In the genomic region with DNA sequence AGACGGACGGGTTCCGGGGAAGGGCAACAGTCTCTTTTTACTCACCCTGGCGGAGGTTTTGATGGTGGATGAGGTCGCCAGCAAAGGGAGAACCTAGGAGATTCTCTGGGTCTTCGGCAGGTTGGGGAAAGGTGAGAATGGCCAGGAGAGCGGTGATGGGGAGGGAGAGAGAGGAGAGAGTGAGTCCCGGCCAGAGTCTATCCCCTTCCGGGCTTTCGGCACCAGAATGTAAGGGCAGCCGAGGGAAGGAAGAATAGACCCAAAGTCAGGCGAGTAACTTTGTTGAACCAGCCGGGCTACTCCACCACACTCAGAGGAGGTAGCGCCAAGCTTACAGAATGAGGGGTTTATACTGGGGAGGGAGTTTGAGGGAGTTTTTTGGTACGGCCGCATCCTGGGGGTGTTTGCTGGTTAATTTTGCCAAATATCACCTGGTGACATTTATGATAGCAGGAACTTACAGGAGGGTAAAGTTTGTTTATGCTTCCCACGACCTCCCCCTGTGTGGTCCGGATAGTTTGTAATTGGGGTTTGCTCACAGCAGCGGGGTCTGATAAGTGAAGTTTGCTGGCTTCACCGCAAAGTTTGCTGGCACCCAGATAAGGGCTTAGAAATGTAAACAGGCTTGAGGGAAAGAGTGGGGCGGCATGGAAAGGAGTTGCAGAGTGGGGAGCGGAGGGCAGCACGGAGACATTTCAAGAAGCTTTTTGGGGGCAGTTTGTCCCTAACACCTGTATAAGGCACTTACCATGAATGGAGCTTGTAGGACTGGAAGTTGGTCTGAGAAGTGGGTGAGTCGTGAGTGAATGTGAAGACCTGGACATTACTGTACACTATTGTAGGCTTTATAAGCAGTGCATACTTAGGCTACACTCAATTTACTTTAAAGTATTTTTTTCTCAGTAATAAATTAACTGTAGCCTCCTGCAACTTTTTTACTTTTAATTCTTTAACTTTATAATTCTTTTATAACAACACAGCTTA, we compare ENCODE assay signal across 1 cellular context.
A peak's percentile ranks its signal among the peaks of the same experiment; 100 is the strongest.
TF ChIP-seq lines count a peak whose summit lies in the region.

No MANE protein-coding gene starts in this region.

TF ChIP-seq in K562, 482 proteins besides CTCF, POLR2A, EP300 and RAD21 (continued from another document and continues in another):
- TF ChIP-seq, protein P1, sequence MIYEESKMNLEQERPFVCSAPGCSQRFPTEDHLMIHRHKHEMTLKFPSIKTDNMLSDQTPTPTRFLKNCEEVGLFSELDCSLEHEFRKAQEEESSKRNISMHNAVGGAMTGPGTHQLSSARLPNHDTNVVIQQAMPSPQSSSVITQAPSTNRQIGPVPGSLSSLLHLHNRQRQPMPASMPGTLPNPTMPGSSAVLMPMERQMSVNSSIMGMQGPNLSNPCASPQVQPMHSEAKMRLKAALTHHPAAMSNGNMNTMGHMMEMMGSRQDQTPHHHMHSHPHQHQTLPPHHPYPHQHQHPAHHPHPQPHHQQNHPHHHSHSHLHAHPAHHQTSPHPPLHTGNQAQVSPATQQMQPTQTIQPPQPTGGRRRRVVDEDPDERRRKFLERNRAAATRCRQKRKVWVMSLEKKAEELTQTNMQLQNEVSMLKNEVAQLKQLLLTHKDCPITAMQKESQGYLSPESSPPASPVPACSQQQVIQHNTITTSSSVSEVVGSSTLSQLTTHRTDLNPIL (CRISPR knock-in tag; IDR thresholded peaks at IDR 0.05) = no peak
- TF ChIP-seq MED1 (CRISPR knock-in tag; IDR thresholded peaks at IDR 0.05; ENCODE audit: borderline replicate concordance) (no peak), HLTF (IDR thresholded peaks at IDR 0.05) (peak; percentile 84), ZNF431 (CRISPR knock-in tag; IDR thresholded peaks at IDR 0.05) (no peak), MYC (IDR thresholded peaks at IDR 0.05; ENCODE audit: low read depth, low read length) (peak; percentile 68), MYC (CRISPR knock-in tag; IDR thresholded peaks at IDR 0.05; ENCODE audit: borderline replicate concordance, low read depth) (no peak), NCOR1 (IDR thresholded peaks at IDR 0.05) (peak; percentile 99), ZNF717 (CRISPR knock-in tag; IDR thresholded peaks at IDR 0.05) (no peak), ZNF778 (CRISPR knock-in tag; IDR thresholded peaks at IDR 0.05) (no peak), ZNF586 (CRISPR knock-in tag; conservative IDR thresholded peaks at IDR 0.05) (no peak), HNRNPK (IDR thresholded peaks at IDR 0.05; ENCODE audit: low read depth, low read length, poor library complexity, severe bottlenecking) (no peak), KLF16 (IDR thresholded peaks at IDR 0.05) (peak; percentile 97), SMAD1 (IDR thresholded peaks at IDR 0.05; ENCODE audit: low read depth, low read length, partially characterized antibody) (peak; percentile 83), IRF2 (CRISPR knock-in tag; IDR thresholded peaks at IDR 0.05) (no peak), ZNF830 (CRISPR knock-in tag; IDR thresholded peaks at IDR 0.05) (no peak), TFE3 (CRISPR knock-in tag; IDR thresholded peaks at IDR 0.05) (no peak), ZC3H11A (IDR thresholded peaks at IDR 0.05; ENCODE audit: low read depth, low read length) (0 out of 2 replicates have a peak, but pooled peaks have one; percentile 18), TAF1 (IDR thresholded peaks at IDR 0.05; ENCODE audit: control insufficient read depth, extremely low read depth, insufficient read depth, low read length, severe bottlenecking) (peak; percentile 42), PTRF (tag; IDR thresholded peaks at IDR 0.05) (no peak), MCM3 (IDR thresholded peaks at IDR 0.05) (no peak), ETV1 (tag; conservative IDR thresholded peaks at IDR 0.05; ENCODE audit: low read depth) (no peak), RFX5 (IDR thresholded peaks at IDR 0.05; ENCODE audit: low read depth, low read length) (no peak), ZC3H4 (CRISPR knock-in tag; IDR thresholded peaks at IDR 0.05; ENCODE audit: borderline replicate concordance) (no peak), NONO (IDR thresholded peaks at IDR 0.05; ENCODE audit: low read depth in 2 of 2, low read length in 1 of 2) (peak in 1 of 2 experiments; percentile 96; a peak in 2 of 4 replicates), MCM5 (IDR thresholded peaks at IDR 0.05; ENCODE audit: low read depth) (no peak), TAF15 (IDR thresholded peaks at IDR 0.05; ENCODE audit: low read depth, low read length) (no peak), HCFC1 (IDR thresholded peaks at IDR 0.05; ENCODE audit: low read depth, low read length) (no peak), USF1 (CRISPR knock-in tag; IDR thresholded peaks at IDR 0.05) (no peak), NEUROD1 (IDR thresholded peaks at IDR 0.05; ENCODE audit: borderline replicate concordance, low read depth, low read length, partially characterized antibody) (peak; percentile 91)
- TF ChIP-seq, protein P2, sequence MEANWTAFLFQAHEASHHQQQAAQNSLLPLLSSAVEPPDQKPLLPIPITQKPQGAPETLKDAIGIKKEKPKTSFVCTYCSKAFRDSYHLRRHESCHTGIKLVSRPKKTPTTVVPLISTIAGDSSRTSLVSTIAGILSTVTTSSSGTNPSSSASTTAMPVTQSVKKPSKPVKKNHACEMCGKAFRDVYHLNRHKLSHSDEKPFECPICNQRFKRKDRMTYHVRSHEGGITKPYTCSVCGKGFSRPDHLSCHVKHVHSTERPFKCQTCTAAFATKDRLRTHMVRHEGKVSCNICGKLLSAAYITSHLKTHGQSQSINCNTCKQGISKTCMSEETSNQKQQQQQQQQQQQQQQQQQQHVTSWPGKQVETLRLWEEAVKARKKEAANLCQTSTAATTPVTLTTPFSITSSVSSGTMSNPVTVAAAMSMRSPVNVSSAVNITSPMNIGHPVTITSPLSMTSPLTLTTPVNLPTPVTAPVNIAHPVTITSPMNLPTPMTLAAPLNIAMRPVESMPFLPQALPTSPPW (CRISPR knock-in tag; IDR thresholded peaks at IDR 0.05) = peak; percentile 80
- TF ChIP-seq, protein P3, sequence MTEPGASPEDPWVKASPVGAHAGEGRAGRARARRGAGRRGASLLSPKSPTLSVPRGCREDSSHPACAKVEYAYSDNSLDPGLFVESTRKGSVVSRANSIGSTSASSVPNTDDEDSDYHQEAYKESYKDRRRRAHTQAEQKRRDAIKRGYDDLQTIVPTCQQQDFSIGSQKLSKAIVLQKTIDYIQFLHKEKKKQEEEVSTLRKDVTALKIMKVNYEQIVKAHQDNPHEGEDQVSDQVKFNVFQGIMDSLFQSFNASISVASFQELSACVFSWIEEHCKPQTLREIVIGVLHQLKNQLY (CRISPR knock-in tag; conservative IDR thresholded peaks at IDR 0.05) = no peak
- TF ChIP-seq, protein P4, sequence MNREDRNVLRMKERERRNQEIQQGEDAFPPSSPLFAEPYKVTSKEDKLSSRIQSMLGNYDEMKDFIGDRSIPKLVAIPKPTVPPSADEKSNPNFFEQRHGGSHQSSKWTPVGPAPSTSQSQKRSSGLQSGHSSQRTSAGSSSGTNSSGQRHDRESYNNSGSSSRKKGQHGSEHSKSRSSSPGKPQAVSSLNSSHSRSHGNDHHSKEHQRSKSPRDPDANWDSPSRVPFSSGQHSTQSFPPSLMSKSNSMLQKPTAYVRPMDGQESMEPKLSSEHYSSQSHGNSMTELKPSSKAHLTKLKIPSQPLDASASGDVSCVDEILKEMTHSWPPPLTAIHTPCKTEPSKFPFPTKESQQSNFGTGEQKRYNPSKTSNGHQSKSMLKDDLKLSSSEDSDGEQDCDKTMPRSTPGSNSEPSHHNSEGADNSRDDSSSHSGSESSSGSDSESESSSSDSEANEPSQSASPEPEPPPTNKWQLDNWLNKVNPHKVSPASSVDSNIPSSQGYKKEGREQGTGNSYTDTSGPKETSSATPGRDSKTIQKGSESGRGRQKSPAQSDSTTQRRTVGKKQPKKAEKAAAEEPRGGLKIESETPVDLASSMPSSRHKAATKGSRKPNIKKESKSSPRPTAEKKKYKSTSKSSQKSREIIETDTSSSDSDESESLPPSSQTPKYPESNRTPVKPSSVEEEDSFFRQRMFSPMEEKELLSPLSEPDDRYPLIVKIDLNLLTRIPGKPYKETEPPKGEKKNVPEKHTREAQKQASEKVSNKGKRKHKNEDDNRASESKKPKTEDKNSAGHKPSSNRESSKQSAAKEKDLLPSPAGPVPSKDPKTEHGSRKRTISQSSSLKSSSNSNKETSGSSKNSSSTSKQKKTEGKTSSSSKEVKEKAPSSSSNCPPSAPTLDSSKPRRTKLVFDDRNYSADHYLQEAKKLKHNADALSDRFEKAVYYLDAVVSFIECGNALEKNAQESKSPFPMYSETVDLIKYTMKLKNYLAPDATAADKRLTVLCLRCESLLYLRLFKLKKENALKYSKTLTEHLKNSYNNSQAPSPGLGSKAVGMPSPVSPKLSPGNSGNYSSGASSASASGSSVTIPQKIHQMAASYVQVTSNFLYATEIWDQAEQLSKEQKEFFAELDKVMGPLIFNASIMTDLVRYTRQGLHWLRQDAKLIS (CRISPR knock-in tag; IDR thresholded peaks at IDR 0.05) = no peak
- TF ChIP-seq, protein P5, sequence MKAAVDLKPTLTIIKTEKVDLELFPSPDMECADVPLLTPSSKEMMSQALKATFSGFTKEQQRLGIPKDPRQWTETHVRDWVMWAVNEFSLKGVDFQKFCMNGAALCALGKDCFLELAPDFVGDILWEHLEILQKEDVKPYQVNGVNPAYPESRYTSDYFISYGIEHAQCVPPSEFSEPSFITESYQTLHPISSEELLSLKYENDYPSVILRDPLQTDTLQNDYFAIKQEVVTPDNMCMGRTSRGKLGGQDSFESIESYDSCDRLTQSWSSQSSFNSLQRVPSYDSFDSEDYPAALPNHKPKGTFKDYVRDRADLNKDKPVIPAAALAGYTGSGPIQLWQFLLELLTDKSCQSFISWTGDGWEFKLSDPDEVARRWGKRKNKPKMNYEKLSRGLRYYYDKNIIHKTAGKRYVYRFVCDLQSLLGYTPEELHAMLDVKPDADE (conservative IDR thresholded peaks at IDR 0.05; ENCODE audit: control insufficient read depth, low read depth, low read length) = peak; percentile 83; the same call in 1 of the 2 replicates
- TF ChIP-seq, protein P6, sequence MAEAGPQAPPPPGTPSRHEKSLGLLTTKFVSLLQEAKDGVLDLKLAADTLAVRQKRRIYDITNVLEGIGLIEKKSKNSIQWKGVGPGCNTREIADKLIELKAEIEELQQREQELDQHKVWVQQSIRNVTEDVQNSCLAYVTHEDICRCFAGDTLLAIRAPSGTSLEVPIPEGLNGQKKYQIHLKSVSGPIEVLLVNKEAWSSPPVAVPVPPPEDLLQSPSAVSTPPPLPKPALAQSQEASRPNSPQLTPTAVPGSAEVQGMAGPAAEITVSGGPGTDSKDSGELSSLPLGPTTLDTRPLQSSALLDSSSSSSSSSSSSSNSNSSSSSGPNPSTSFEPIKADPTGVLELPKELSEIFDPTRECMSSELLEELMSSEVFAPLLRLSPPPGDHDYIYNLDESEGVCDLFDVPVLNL (CRISPR knock-in tag; IDR thresholded peaks at IDR 0.05; ENCODE audit: low read depth) = no peak
- TF ChIP-seq, protein P7, sequence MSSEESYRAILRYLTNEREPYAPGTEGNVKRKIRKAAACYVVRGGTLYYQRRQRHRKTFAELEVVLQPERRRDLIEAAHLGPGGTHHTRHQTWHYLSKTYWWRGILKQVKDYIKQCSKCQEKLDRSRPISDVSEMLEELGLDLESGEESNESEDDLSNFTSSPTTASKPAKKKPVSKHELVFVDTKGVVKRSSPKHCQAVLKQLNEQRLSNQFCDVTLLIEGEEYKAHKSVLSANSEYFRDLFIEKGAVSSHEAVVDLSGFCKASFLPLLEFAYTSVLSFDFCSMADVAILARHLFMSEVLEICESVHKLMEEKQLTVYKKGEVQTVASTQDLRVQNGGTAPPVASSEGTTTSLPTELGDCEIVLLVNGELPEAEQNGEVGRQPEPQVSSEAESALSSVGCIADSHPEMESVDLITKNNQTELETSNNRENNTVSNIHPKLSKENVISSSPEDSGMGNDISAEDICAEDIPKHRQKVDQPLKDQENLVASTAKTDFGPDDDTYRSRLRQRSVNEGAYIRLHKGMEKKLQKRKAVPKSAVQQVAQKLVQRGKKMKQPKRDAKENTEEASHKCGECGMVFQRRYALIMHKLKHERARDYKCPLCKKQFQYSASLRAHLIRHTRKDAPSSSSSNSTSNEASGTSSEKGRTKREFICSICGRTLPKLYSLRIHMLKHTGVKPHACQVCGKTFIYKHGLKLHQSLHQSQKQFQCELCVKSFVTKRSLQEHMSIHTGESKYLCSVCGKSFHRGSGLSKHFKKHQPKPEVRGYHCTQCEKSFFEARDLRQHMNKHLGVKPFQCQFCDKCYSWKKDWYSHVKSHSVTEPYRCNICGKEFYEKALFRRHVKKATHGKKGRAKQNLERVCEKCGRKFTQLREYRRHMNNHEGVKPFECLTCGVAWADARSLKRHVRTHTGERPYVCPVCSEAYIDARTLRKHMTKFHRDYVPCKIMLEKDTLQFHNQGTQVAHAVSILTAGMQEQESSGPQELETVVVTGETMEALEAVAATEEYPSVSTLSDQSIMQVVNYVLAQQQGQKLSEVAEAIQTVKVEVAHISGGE (CRISPR knock-in tag; IDR thresholded peaks at IDR 0.05) = peak in 1 of 3 experiments; percentile 38; a peak in 1 of 6 replicates
- TF ChIP-seq, protein P8, sequence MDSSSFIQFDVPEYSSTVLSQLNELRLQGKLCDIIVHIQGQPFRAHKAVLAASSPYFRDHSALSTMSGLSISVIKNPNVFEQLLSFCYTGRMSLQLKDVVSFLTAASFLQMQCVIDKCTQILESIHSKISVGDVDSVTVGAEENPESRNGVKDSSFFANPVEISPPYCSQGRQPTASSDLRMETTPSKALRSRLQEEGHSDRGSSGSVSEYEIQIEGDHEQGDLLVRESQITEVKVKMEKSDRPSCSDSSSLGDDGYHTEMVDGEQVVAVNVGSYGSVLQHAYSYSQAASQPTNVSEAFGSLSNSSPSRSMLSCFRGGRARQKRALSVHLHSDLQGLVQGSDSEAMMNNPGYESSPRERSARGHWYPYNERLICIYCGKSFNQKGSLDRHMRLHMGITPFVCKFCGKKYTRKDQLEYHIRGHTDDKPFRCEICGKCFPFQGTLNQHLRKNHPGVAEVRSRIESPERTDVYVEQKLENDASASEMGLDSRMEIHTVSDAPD (CRISPR knock-in tag; IDR thresholded peaks at IDR 0.05) = no peak
- TF ChIP-seq, protein P9, sequence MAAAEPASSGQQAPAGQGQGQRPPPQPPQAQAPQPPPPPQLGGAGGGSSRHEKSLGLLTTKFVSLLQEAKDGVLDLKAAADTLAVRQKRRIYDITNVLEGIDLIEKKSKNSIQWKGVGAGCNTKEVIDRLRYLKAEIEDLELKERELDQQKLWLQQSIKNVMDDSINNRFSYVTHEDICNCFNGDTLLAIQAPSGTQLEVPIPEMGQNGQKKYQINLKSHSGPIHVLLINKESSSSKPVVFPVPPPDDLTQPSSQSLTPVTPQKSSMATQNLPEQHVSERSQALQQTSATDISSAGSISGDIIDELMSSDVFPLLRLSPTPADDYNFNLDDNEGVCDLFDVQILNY (CRISPR knock-in tag; IDR thresholded peaks at IDR 0.05) = no peak
